In genomic region chr5:32092938-32093812, GRCh38 we compare ENCODE assay signal across 1 cellular context.
TF ChIP-seq lines count a peak whose summit lies in the region.

No MANE protein-coding gene starts in this region.

TF ChIP-seq in GM23338, 12 proteins besides CTCF, POLR2A, EP300 and RAD21 (continued from another document):
- TF ChIP-seq ZNF462 (CRISPR knock-in tag; IDR thresholded peaks at IDR 0.05) (no peak), JUNB (IDR thresholded peaks at IDR 0.05; ENCODE audit: unreplicated experiment) (no peak), ZNF114 (CRISPR knock-in tag; IDR thresholded peaks at IDR 0.05) (no peak), POLR2AphosphoS5 (IDR thresholded peaks at IDR 0.05; ENCODE audit: low read depth) (no peak), STAT1 (IDR thresholded peaks at IDR 0.05; ENCODE audit: unreplicated experiment) (no peak), ZNF331 (CRISPR knock-in tag; IDR thresholded peaks at IDR 0.05; ENCODE audit: low read depth) (no peak), CREB1 (CRISPR knock-in tag; IDR thresholded peaks at IDR 0.05; ENCODE audit: low read depth) (no peak)
- TF ChIP-seq, protein P1, sequence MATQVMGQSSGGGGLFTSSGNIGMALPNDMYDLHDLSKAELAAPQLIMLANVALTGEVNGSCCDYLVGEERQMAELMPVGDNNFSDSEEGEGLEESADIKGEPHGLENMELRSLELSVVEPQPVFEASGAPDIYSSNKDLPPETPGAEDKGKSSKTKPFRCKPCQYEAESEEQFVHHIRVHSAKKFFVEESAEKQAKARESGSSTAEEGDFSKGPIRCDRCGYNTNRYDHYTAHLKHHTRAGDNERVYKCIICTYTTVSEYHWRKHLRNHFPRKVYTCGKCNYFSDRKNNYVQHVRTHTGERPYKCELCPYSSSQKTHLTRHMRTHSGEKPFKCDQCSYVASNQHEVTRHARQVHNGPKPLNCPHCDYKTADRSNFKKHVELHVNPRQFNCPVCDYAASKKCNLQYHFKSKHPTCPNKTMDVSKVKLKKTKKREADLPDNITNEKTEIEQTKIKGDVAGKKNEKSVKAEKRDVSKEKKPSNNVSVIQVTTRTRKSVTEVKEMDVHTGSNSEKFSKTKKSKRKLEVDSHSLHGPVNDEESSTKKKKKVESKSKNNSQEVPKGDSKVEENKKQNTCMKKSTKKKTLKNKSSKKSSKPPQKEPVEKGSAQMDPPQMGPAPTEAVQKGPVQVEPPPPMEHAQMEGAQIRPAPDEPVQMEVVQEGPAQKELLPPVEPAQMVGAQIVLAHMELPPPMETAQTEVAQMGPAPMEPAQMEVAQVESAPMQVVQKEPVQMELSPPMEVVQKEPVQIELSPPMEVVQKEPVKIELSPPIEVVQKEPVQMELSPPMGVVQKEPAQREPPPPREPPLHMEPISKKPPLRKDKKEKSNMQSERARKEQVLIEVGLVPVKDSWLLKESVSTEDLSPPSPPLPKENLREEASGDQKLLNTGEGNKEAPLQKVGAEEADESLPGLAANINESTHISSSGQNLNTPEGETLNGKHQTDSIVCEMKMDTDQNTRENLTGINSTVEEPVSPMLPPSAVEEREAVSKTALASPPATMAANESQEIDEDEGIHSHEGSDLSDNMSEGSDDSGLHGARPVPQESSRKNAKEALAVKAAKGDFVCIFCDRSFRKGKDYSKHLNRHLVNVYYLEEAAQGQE (IDR thresholded peaks at IDR 0.05; ENCODE audit: unreplicated experiment) = no peak
